Comparison of ENCODE assay signal across 8 cellular contexts in the genomic region with DNA sequence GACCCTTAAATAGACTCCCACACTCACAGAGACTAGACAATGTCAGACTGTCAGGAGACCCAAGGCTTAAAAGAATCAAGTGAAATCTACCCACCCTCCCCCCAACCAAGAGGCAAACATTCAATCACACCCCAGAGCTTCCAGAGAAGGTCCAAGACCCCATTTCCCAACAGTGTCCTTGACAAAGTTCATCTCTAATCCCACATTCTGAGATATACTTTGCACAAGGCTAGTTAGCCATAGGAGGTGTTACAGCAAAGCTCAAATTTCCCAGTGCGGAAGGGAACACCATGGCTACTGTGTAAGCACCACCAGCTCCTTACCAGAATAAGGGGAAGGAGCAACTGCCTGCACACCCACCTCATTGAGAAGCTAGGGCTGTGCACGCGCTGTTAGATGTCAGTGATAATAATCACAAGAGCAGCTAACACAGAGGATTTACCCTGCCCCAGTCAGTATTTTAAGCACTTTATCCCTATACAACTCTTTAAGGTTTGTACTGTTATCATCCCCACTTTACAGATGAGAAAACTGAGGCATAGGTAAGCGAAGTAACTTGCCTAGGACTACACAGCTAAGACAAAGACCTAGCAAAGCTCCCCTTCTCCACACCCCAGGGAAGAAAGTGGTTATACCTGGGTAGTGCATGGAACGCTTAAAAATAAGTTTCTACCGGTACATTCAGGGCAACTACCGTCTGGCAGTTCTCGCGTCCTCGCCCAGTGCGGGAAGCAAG. TPM values are rescaled to one million over a fixed set of nuclear protein-coding genes. Genes with fewer than 3 reads are reported as not detected.
DNase-seq lines count a peak whose midpoint lies in the region; ATAC-seq and TF ChIP-seq lines count a peak whose summit lies in the region.

No MANE protein-coding gene starts in this region.

- ATAC-seq in T-helper 17 cell (no peak), GM19397 (IDR thresholded peaks at IDR 0.05; ENCODE audit: unreplicated experiment) (no peak)

- H3K4me3 ChIP-seq in GM12865 (ENCODE audit: low read depth, low read length), result peak overlapping the region; percentile 69
- peak overlapping the region; percentile 68 to 84 for H3K4me3 ChIP-seq in foreskin fibroblast (ENCODE audit: low read depth in 1 of 2, low read length in 2 of 2)
- peak overlapping the region; percentile 65 to 99 (median 88) for H3K4me3 ChIP-seq in sigmoid colon

- no peak overlapping the region for H3K27ac Mint-ChIP-seq in T-helper 17 cell

- intact Hi-C loops in sigmoid colon (cut with DNase I), result loop anchor here (2.0 kb wide), 2 partner anchors 69 to 83 kb away; no protein-coding TSS in a partner anchor

- TF ChIP-seq CTCF in GM12865 (IDR thresholded peaks at IDR 0.05; ENCODE audit: insufficient read depth, low read depth, low read length, missing control alignments) (no peak), foreskin fibroblast (IDR thresholded peaks at IDR 0.05; ENCODE audit: low read depth, low read length) (no peak), sigmoid colon (IDR thresholded peaks at IDR 0.05) (no peak)

- WGBS in sigmoid colon, 2 donors, result 34 to 35% methylated on average over 11 of the region's 11 CpGs

- H3K27me3 Mint-ChIP-seq in T-helper 17 cell, result peaks cover 69% of the 10 kb centered on the region

- peaks cover 2% of the 10 kb centered on the region for H3K36me3 Mint-ChIP-seq in T-helper 17 cell (ENCODE audit: low read depth)

- peaks cover 0 to 23% (median 14%) of the 10 kb centered on the region in 4 donors for H3K4me1 ChIP-seq in sigmoid colon

- no peak for TF ChIP-seq EP300 in sigmoid colon (IDR thresholded peaks at IDR 0.05)

- H3K27me3 ChIP-seq in sigmoid colon, result no peaks in the 10 kb centered on the region

- H3K9me3 ChIP-seq in T-helper 17 cell (ENCODE audit: control insufficient read depth, low read length, poor library complexity, severe bottlenecking) (no peaks in the 10 kb centered on the region), sigmoid colon (no peaks in the 10 kb centered on the region)

- peaks cover 2% of the 10 kb centered on the region for H3K4me1 Mint-ChIP-seq in T-helper 17 cell

- peak overlapping the region; percentile 74 to 93 (median 83) for H3K27ac ChIP-seq in sigmoid colon

- DNase-seq in GM12865 (ENCODE audit: low read depth) (no peak), T-helper 17 cell (no peak), foreskin fibroblast (no peak), sigmoid colon (no peak), DMS114 treated with DMSO at 0.1 percent for 48 hours (lab: John Stamatoyannopoulos, UW; ENCODE audit: unreplicated experiment) (no peak), NCI-H82 treated with DMSO at 0.1 percent for 48 hours (lab: John Stamatoyannopoulos, UW; ENCODE audit: unreplicated experiment) (no peak), cerebellar nuclear complex (lab: John Stamatoyannopoulos, UW) (no peak)

- no peak for TF ChIP-seq POLR2A in sigmoid colon (IDR thresholded peaks at IDR 0.05)

- peak overlapping the region; percentile 77 for H3K4me3 Mint-ChIP-seq in T-helper 17 cell

- no peaks in the 10 kb centered on the region for H3K36me3 ChIP-seq in sigmoid colon

RNA-seq across cellular contexts. Expression of a gene that starts 17.3 kb away (rescaled TPM):
- total RNA-seq in T-helper 17 cell (not detected), sigmoid colon (not detected)
- under 1 TPM in 1 of 3 donors, not detected in 2; 0.26 TPM for polyA plus RNA-seq in sigmoid colon
